ENCODE assay signal across 19 cellular contexts in the genomic region with DNA sequence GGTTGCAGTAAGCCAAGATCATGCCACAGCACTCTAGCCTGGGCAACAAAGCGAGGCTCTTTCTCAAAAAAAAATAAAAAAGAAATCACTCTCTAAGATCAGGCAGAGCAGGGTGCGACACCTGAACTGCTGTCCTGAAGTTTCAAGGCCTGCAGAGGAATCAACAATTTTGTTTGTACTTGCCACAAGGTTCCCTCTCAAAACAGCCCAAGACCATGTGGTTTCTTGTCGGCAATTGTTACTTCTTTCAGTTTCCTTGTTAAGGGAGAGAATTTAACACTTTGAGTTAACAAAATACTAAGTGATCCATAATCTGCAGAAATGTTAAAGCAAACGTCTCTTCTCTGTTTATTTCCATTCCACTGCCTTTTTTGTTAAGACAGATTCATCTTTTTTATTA. TPM values are rescaled to one million over a fixed set of nuclear protein-coding genes. Genes with fewer than 3 reads are reported as not detected.
A peak's percentile ranks its signal among the peaks of the same experiment; 100 is the strongest.
DNase-seq lines count a peak whose midpoint lies in the region; ATAC-seq and TF ChIP-seq lines count a peak whose summit lies in the region.
"Had no signal": no experiment of that assay in that cellular context is flagged by ENCODE, and none has a peak within 500 bp of the region (broad histone marks: within the 10 kb centered on the region; RNA-seq: fewer than 3 reads in every experiment).

No MANE protein-coding gene starts in this region.

- no peak overlapping the region for H2AFZ ChIP-seq in KMS-11 (ENCODE audit: low read depth)
- H2AFZ ChIP-seq: parathyroid adenoma had no signal

- H3K36me3 Mint-ChIP-seq in activated naive CD4-positive, alpha-beta T cell treated with anti-CD3 and anti-CD28 coated beads, Interleukin-2, amount 10 ng/mL, durations not matched to agents 7 days and 5 days = peaks cover 26% of the 10 kb centered on the region
- H3K36me3 Mint-ChIP-seq in activated naive CD8-positive, alpha-beta T cell treated with anti-CD3 and anti-CD28 coated beads for 36 hours = peaks cover 28% of the 10 kb centered on the region

- H3K4me1 Mint-ChIP-seq in activated naive CD4-positive, alpha-beta T cell treated with anti-CD3 and anti-CD28 coated beads, Interleukin-2, amount 10 ng/mL, durations not matched to agents 7 days and 5 days = peaks cover 30% of the 10 kb centered on the region
- peaks cover 42% of the 10 kb centered on the region for H3K4me1 Mint-ChIP-seq in activated naive CD8-positive, alpha-beta T cell treated with anti-CD3 and anti-CD28 coated beads for 36 hours
- peaks cover 28% of the 10 kb centered on the region for H3K4me1 Mint-ChIP-seq in stimulated activated naive CD8-positive, alpha-beta T cell treated with anti-CD3 and anti-CD28 coated beads, Interleukin-15, amount 100 ng/mL, for 72 hours

- H3K27me3 ChIP-seq in KMS-11 (ENCODE audit: insufficient read depth, low read depth) (no peaks in the 10 kb centered on the region), H7 (ENCODE audit: control insufficient read depth, insufficient read depth, low read length) (no peaks in the 10 kb centered on the region)
- H3K27me3 ChIP-seq: body of pancreas had no signal

- H3K27ac Mint-ChIP-seq in activated naive CD4-positive, alpha-beta T cell treated with anti-CD3 and anti-CD28 coated beads, Interleukin-2, amount 10 ng/mL, durations not matched to agents 7 days and 5 days = peak overlapping the region; percentile 83
- H3K27ac Mint-ChIP-seq in activated naive CD8-positive, alpha-beta T cell treated with anti-CD3 and anti-CD28 coated beads for 36 hours = peak overlapping the region; percentile 25
- peak overlapping the region; percentile 42 to 63 for H3K27ac Mint-ChIP-seq in stimulated activated naive CD8-positive, alpha-beta T cell treated with anti-CD3 and anti-CD28 coated beads, Interleukin-15, amount 100 ng/mL, for 72 hours
- H3K27ac Mint-ChIP-seq: endodermal cell had no signal

- H3K4me3 ChIP-seq in KMS-11 (IDR thresholded peaks at IDR 0.05; ENCODE audit: insufficient read depth, low read depth, low read length) (no peak overlapping the region), H7 (ENCODE audit: insufficient read depth, low read depth, low read length) (no peak overlapping the region)
- H3K4me3 ChIP-seq: body of pancreas, HAP-1 had no signal

- peaks cover 49% of the 10 kb centered on the region for H3K4me1 ChIP-seq in KMS-11 (ENCODE audit: low read depth, poor library complexity, severe bottlenecking)
- H3K4me1 ChIP-seq: HAP-1, parathyroid adenoma had no signal

- H3K4me2 ChIP-seq in KMS-11 = peak overlapping the region; percentile 64

- H3K36me3 ChIP-seq in KMS-11 (ENCODE audit: insufficient read depth) = no peaks in the 10 kb centered on the region
- H3K36me3 ChIP-seq in H7 (replicated peaks; ENCODE audit: control insufficient read depth, insufficient read depth, low read length) = no peaks in the 10 kb centered on the region
- H3K36me3 ChIP-seq: HAP-1 had no signal

- no peaks in the 10 kb centered on the region for H3K9me3 Mint-ChIP-seq in activated naive CD4-positive, alpha-beta T cell treated with anti-CD3 and anti-CD28 coated beads, Interleukin-2, amount 10 ng/mL, durations not matched to agents 7 days and 5 days
- H3K9me3 Mint-ChIP-seq in activated naive CD8-positive, alpha-beta T cell treated with anti-CD3 and anti-CD28 coated beads for 36 hours = no peaks in the 10 kb centered on the region
- H3K9me3 Mint-ChIP-seq in stimulated activated naive CD8-positive, alpha-beta T cell treated with anti-CD3 and anti-CD28 coated beads, Interleukin-15, amount 100 ng/mL, for 72 hours = no peaks in the 10 kb centered on the region
- H3K9me3 Mint-ChIP-seq: CD4-positive, CD25-positive, alpha-beta regulatory T cell; naive B cell had no signal

- DNase-seq in activated naive CD4-positive, alpha-beta T cell treated with anti-CD3 and anti-CD28 coated beads, Interleukin-2, amount 10 ng/mL, durations not matched to agents 7 days and 5 days = peak; percentile 48
- no peak for DNase-seq in activated naive CD4-positive, alpha-beta T cell (lab: John Stamatoyannopoulos, UW)
- DNase-seq in activated naive CD8-positive, alpha-beta T cell treated with anti-CD3 and anti-CD28 coated beads for 36 hours = no peak
- DNase-seq in stimulated activated naive CD8-positive, alpha-beta T cell treated with anti-CD3 and anti-CD28 coated beads, Interleukin-15, amount 100 ng/mL, for 72 hours = no peak
- DNase-seq in NCI-H2081 treated with DMSO at 0.1 percent for 48 hours (lab: John Stamatoyannopoulos, UW) = no peak
- DNase-seq in H7 = no peak
- DNase-seq: activated gamma-delta T cell treated with Interleukin-2 at 50 U/mL for 16 hours, body of pancreas, endodermal cell, left colon, mesendoderm, naive B cell, NCI-H1417 treated with DMSO at 0.1 percent for 48 hours, NCI-H524 had no signal

- H3K4me3 Mint-ChIP-seq in activated naive CD4-positive, alpha-beta T cell treated with anti-CD3 and anti-CD28 coated beads, Interleukin-2, amount 10 ng/mL, durations not matched to agents 7 days and 5 days = no peak overlapping the region
- H3K4me3 Mint-ChIP-seq in activated naive CD8-positive, alpha-beta T cell treated with anti-CD3 and anti-CD28 coated beads for 36 hours = no peak overlapping the region
- peak overlapping the region; percentile 49 to 53 for H3K4me3 Mint-ChIP-seq in stimulated activated naive CD8-positive, alpha-beta T cell treated with anti-CD3 and anti-CD28 coated beads, Interleukin-15, amount 100 ng/mL, for 72 hours
- H3K4me3 Mint-ChIP-seq: CD4-positive, CD25-positive, alpha-beta regulatory T cell; endodermal cell; naive B cell had no signal

- H3K9ac ChIP-seq in KMS-11 = peak overlapping the region; percentile 4; the same call in 1 of the 2 replicates
- H3K9ac ChIP-seq: parathyroid adenoma had no signal

- H4K20me1 ChIP-seq in KMS-11 (ENCODE audit: insufficient read depth) = no peaks in the 10 kb centered on the region

- ATAC-seq in stimulated activated naive CD8-positive, alpha-beta T cell treated with anti-CD3 and anti-CD28 coated beads, Interleukin-15, amount 100 ng/mL, for 72 hours = peak; percentile 59
- ATAC-seq: left colon, sciatic nerve had no signal

- H3K27ac ChIP-seq in KMS-11 = peak overlapping the region; percentile 53
- H3K27ac ChIP-seq: parathyroid adenoma had no signal

- TF ChIP-seq CTCF in KMS-11 (conservative IDR thresholded peaks at IDR 0.05; ENCODE audit: low read depth, low read length) = no peak

- H3K27me3 Mint-ChIP-seq in activated naive CD4-positive, alpha-beta T cell treated with anti-CD3 and anti-CD28 coated beads, Interleukin-2, amount 10 ng/mL, durations not matched to agents 7 days and 5 days = no peaks in the 10 kb centered on the region
- H3K27me3 Mint-ChIP-seq in activated naive CD8-positive, alpha-beta T cell treated with anti-CD3 and anti-CD28 coated beads for 36 hours = no peaks in the 10 kb centered on the region
- no peaks in the 10 kb centered on the region for H3K27me3 Mint-ChIP-seq in stimulated activated naive CD8-positive, alpha-beta T cell treated with anti-CD3 and anti-CD28 coated beads, Interleukin-15, amount 100 ng/mL, for 72 hours
- H3K27me3 Mint-ChIP-seq: CD4-positive, CD25-positive, alpha-beta regulatory T cell; naive B cell had no signal

- H3K79me2 ChIP-seq in KMS-11 (ENCODE audit: insufficient read depth, low read depth) = no peaks in the 10 kb centered on the region; the same call in 1 of the 2 replicates

- CTCF ChIA-PET in activated naive CD4-positive, alpha-beta T cell treated with anti-CD3 and anti-CD28 coated beads, Interleukin-2, amount 10 ng/mL, durations not matched to agents 7 days and 5 days (lab: Charles Lee) = interaction anchor here (3.6 kb wide), 1 partner anchor 20 kb away, joined by 11 read pairs; no protein-coding TSS in a partner anchor

RNA-seq across cellular contexts. Expression of a gene that starts 36.5 kb away (rescaled TPM):
- 10 to 100 TPM; 19.8 to 20.9 TPM for total RNA-seq in activated naive CD8-positive, alpha-beta T cell treated with anti-CD3 and anti-CD28 coated beads for 36 hours
- total RNA-seq in H7 (2014; rRNA removed; shearing (Covaris generic)) = 13.6 and 15.6 TPM in 2 replicates

RNA-seq across cellular contexts. Expression of a gene that starts 46.6 kb away (rescaled TPM):
- total RNA-seq in activated naive CD8-positive, alpha-beta T cell treated with anti-CD3 and anti-CD28 coated beads for 36 hours = under 1 TPM; 0.29 to 0.32 TPM
- 0.62 and 0.70 TPM in 2 replicates for total RNA-seq in H7 (2014; rRNA removed; shearing (Covaris generic))
- total RNA-seq: CD4-positive, CD25-positive, alpha-beta regulatory T cell had no signal

Comparison
In these comparisons a context has a peak if more than half of its experiments do, and no peak if none do; other contexts are left out.
1. H3K27ac Mint-ChIP-seq: peak in every context shown above with its lines; median percentile 83 in activated naive CD4-positive, alpha-beta T cell treated with anti-CD3 and anti-CD28 coated beads, Interleukin-2, amount 10 ng/mL, durations not matched to agents 7 days and 5 days; 52 in stimulated activated naive CD8-positive, alpha-beta T cell treated with anti-CD3 and anti-CD28 coated beads, Interleukin-15, amount 100 ng/mL, for 72 hours; 25 in activated naive CD8-positive, alpha-beta T cell treated with anti-CD3 and anti-CD28 coated beads for 36 hours.
2. H3K4me3 Mint-ChIP-seq: peak in stimulated activated naive CD8-positive, alpha-beta T cell treated with anti-CD3 and anti-CD28 coated beads, Interleukin-15, amount 100 ng/mL, for 72 hours (2 of 2); none in activated naive CD4-positive, alpha-beta T cell treated with anti-CD3 and anti-CD28 coated beads, Interleukin-2, amount 10 ng/mL, durations not matched to agents 7 days and 5 days (single experiment) and activated naive CD8-positive, alpha-beta T cell treated with anti-CD3 and anti-CD28 coated beads for 36 hours (single experiment).